ENCODE assay signal across 8 cellular contexts in the genomic region with DNA sequence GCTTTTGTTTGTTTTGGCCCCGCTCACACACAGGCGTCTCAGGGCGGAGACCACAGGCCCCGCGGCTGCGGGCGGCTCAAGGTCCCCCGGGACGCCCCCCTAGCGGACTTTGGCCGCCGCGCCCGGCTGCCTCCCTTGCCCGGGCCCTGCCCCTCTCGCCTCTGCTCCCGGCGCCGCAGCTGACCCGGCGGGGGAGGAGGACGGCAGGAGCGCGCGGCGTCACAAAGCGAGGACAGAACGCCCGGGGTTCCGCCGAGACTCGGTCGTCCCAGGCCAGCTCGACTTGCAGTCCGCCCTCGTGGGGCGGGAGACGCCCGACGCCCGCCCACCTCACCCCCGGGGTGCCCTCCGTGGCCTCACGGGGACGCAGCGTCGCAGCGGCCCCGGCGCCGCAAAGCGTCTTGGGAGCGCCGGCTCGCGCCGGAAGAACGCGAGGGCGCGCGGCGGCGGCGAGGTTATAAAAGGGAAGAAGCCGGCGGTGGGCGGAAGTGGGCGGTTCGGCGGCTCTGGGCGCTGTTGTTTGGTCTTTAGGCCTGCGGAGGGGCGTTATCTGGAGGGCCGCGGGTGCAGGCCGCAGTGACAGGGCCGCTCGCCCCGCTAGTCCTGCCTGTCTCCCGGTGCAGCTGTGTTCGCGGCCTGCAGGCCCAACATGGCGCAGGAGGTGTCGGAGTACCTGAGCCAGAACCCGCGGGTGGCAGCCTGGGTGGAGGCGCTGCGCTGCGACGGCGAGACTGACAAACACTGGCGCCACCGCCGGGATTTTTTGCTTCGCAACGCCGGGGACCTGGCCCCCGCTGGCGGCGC. TPM values are rescaled to one million over a fixed set of nuclear protein-coding genes. Genes with fewer than 3 reads are reported as not detected.
DNase-seq lines count a peak whose midpoint lies in the region; ATAC-seq and TF ChIP-seq lines count a peak whose summit lies in the region.

A gene with protein sequence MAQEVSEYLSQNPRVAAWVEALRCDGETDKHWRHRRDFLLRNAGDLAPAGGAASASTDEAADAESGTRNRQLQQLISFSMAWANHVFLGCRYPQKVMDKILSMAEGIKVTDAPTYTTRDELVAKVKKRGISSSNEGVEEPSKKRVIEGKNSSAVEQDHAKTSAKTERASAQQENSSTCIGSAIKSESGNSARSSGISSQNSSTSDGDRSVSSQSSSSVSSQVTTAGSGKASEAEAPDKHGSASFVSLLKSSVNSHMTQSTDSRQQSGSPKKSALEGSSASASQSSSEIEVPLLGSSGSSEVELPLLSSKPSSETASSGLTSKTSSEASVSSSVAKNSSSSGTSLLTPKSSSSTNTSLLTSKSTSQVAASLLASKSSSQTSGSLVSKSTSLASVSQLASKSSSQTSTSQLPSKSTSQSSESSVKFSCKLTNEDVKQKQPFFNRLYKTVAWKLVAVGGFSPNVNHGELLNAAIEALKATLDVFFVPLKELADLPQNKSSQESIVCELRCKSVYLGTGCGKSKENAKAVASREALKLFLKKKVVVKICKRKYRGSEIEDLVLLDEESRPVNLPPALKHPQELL (plus strand): TSS at position 488 of the 804 bp plus-strand sequence. CDS start 162 bp downstream, at position 650.

- H3K27me3 Mint-ChIP-seq in naive thymus-derived CD4-positive, alpha-beta T cell = peaks cover 0 to 5% (median 0%) of the 10 kb centered on the region in 5 donors
- no peaks in the 10 kb centered on the region for H3K27me3 Mint-ChIP-seq in stimulated activated naive B cell treated with anti-CD40 and anti-IgM and Interleukin-4, amounts not matched to agents 10 μg/mL and 1 μg/mL and 100 μg/mL, for 72 hours

- DNase-seq in ELF-1 (ENCODE audit: low read depth, low spot score) (peak; percentile 98), H4 (ENCODE audit: low spot score) (peak; percentile 83), LNCaP clone FGC (ENCODE audit: low read depth) (peak; percentile 69), RPMI8226 (peak; percentile 92), fibroblast of gingiva (ENCODE audit: low read depth) (peak; percentile 97)
- DNase-seq in activated T-helper 1 cell treated with anti-CD3 and anti-CD28 coated beads, Interleukin-2, amount 50 U/mL, for 16 hours (ENCODE audit: low read depth in 1 of 2, low spot score in 1 of 2) = peak; percentile 88 to 91
- DNase-seq in naive thymus-derived CD4-positive, alpha-beta T cell = peak; percentile 92 to 97 (median 95)
- peak; percentile 93 for DNase-seq in stimulated activated naive B cell treated with anti-CD40 and anti-IgM and Interleukin-4, amounts not matched to agents 10 μg/mL and 1 μg/mL and 100 μg/mL, for 72 hours

- H3K36me3 Mint-ChIP-seq in naive thymus-derived CD4-positive, alpha-beta T cell = peaks cover 14 to 29% (median 27%) of the 10 kb centered on the region in 5 donors
- H3K36me3 Mint-ChIP-seq in stimulated activated naive B cell treated with anti-CD40 and anti-IgM and Interleukin-4, amounts not matched to agents 10 μg/mL and 1 μg/mL and 100 μg/mL, for 72 hours = peaks cover 14 to 18% of the 10 kb centered on the region in 2 donors

- peak within 1 kb of the TSS; percentile 96 for H3K27ac ChIP-seq in naive thymus-derived CD4-positive, alpha-beta T cell (ENCODE audit: low read depth, low read length)

- intact Hi-C loops in naive thymus-derived CD4-positive, alpha-beta T cell (cut with micrococcal nuclease) = loop anchor here (1.0 to 10.0 kb wide), 21 partner anchors 14 to 1953 kb away; a partner anchor contains a TSS

- no peaks in the 10 kb centered on the region for H3K9me3 ChIP-seq in naive thymus-derived CD4-positive, alpha-beta T cell (ENCODE audit: control insufficient read depth in 2 of 3, low read length in 3 of 3)

- H3K4me1 Mint-ChIP-seq in naive thymus-derived CD4-positive, alpha-beta T cell = peaks cover 34 to 65% (median 50%) of the 10 kb centered on the region in 7 donors
- peaks cover 6 to 25% of the 10 kb centered on the region in 2 donors for H3K4me1 Mint-ChIP-seq in stimulated activated naive B cell treated with anti-CD40 and anti-IgM and Interleukin-4, amounts not matched to agents 10 μg/mL and 1 μg/mL and 100 μg/mL, for 72 hours

- peaks cover 0 to 6% (median 0%) of the 10 kb centered on the region in 11 donors for H3K9me3 Mint-ChIP-seq in naive thymus-derived CD4-positive, alpha-beta T cell
- no peaks in the 10 kb centered on the region for H3K9me3 Mint-ChIP-seq in stimulated activated naive B cell treated with anti-CD40 and anti-IgM and Interleukin-4, amounts not matched to agents 10 μg/mL and 1 μg/mL and 100 μg/mL, for 72 hours

- H3K27me3 ChIP-seq in naive thymus-derived CD4-positive, alpha-beta T cell (ENCODE audit: control insufficient read depth in 2 of 2, insufficient read depth in 2 of 2, low read length in 2 of 2) = no peaks in the 10 kb centered on the region

- 0 out of 2 replicates have a peak, but pooled peaks have one; percentile 6 for TF ChIP-seq CTCF in LNCaP clone FGC (IDR thresholded peaks at IDR 0.05; ENCODE audit: control insufficient read depth, extremely low read depth, insufficient read depth)

- peaks cover 12 to 29% (median 15%) of the 10 kb centered on the region in 3 experiments for H3K36me3 ChIP-seq in naive thymus-derived CD4-positive, alpha-beta T cell (ENCODE audit: control insufficient read depth in 2 of 3, insufficient read depth in 3 of 3, low read length in 3 of 3)

- CTCF ChIA-PET in naive thymus-derived CD4-positive, alpha-beta T cell (lab: Charles Lee) = interaction anchor here (0.8 to 2.3 kb wide), 2 partner anchors 10 to 16 kb away, joined by 3 to 8 read pairs; no protein-coding TSS in a partner anchor

- POLR2A ChIA-PET in naive thymus-derived CD4-positive, alpha-beta T cell (lab: Charles Lee) = interaction anchor here (0.6 to 8.1 kb wide), 19 partner anchors 10 to 526 kb away, joined by 3 to 170 read pairs (median 4); a partner anchor contains a TSS

- peak within 1 kb of the TSS; percentile 94 to 99 (median 97) for H3K4me3 Mint-ChIP-seq in naive thymus-derived CD4-positive, alpha-beta T cell
- H3K4me3 Mint-ChIP-seq in stimulated activated naive B cell treated with anti-CD40 and anti-IgM and Interleukin-4, amounts not matched to agents 10 μg/mL and 1 μg/mL and 100 μg/mL, for 72 hours = peak within 1 kb of the TSS; percentile 97

- peaks cover 30 to 33% of the 10 kb centered on the region in 2 donors for H3K4me1 ChIP-seq in naive thymus-derived CD4-positive, alpha-beta T cell (ENCODE audit: control insufficient read depth in 2 of 2, insufficient read depth in 2 of 2, low read length in 2 of 2)

- ATAC-seq in naive thymus-derived CD4-positive, alpha-beta T cell = peak; percentile 93
- ATAC-seq in stimulated activated naive B cell treated with anti-CD40 and anti-IgM and Interleukin-4, amounts not matched to agents 10 μg/mL and 1 μg/mL and 100 μg/mL, for 72 hours (replicated peaks) = peak; percentile 86 to 88

- H3K4me3 ChIP-seq in LNCaP clone FGC (ENCODE audit: low read depth, low read length) = peak within 1 kb of the TSS; percentile 92
- peak within 1 kb of the TSS; percentile 81 for H3K4me3 ChIP-seq in naive thymus-derived CD4-positive, alpha-beta T cell (ENCODE audit: low read length)

- H3K27ac Mint-ChIP-seq in naive thymus-derived CD4-positive, alpha-beta T cell = peak within 1 kb of the TSS; percentile 97 to 98 (median 98)
- peak within 1 kb of the TSS; percentile 97 for H3K27ac Mint-ChIP-seq in stimulated activated naive B cell treated with anti-CD40 and anti-IgM and Interleukin-4, amounts not matched to agents 10 μg/mL and 1 μg/mL and 100 μg/mL, for 72 hours

RNA-seq across cellular contexts. Expression of the gene that starts here (rescaled TPM):
- total RNA-seq in H4 (2014; rRNA removed; shearing (Covaris generic)) = 13.0 and 16.5 TPM in 2 replicates
- 10 to 100 TPM; 24.9 to 58.2 (median 44.4) TPM for total RNA-seq in naive thymus-derived CD4-positive, alpha-beta T cell
- 10 to 100 TPM; 38.7 to 55.5 TPM for polyA plus RNA-seq in naive thymus-derived CD4-positive, alpha-beta T cell

Comparison
In these comparisons a context has a peak if more than half of its experiments do, and no peak if none do; other contexts are left out.
1. Peak in every context shown above with its lines: DNase-seq, ATAC-seq, H3K4me3 ChIP-seq and H3K27ac ChIP-seq.